In the genomic region with DNA sequence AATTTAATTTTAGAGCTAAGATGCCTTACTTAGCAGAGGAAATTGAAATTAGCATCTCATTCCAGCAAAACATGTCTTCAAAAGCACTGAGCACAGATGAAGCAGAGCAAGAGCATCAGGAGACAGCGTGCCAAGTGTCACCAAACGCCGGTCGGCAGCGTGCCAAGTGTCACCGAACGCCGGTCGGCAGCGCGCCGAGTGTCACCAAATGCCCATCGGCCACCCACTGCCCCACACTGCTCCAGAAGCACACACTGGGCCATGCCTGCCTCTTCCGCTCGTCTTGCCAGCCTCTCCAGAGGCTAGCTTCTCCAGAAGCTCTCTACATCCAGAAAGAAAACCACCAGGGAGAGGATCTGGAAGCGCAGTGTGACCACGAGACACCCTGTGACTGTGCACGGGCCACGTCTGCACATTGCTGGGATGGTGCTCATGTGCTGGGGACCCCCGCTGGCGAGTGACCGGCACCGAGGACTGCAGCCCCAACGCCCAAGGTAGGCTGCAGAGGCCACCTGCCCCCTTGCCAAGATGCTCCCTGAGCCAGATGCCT, we compare ENCODE assay signal across 25 cellular contexts.
"Had no signal": no experiment of that assay in that cellular context is flagged by ENCODE, and none has a peak within 500 bp of the region (broad histone marks: within the 10 kb centered on the region; RNA-seq: fewer than 3 reads in every experiment).

No MANE protein-coding gene starts in this region.

- H3K27me3 ChIP-seq: adrenal gland, SJCRH30 had no signal

- H3K27ac ChIP-seq: adrenal gland, SJCRH30, SK-N-MC had no signal

- H3K4me3 ChIP-seq: adrenal gland, SJCRH30, SK-N-MC had no signal

- ATAC-seq: activated CD8-positive, alpha-beta T cell treated with anti-CD3 and anti-CD28 coated beads for 36 hours; activated T-cell treated with anti-CD3 and anti-CD28 coated beads, Interleukin-2, amount 50 U/mL, for 72 hours; activated T-helper 17 cell treated with anti-CD3 and anti-CD28 coated beads, Interleukin-2, amount 50 U/mL, for 72 hours had no signal

- H3K36me3 Mint-ChIP-seq: activated naive CD8-positive, alpha-beta T cell treated with anti-CD3 and anti-CD28 coated beads, Interleukin-2, amount 10 ng/mL, durations not matched to agents 7 days and 5 days had no signal

- H3K4me1 ChIP-seq: SJCRH30 had no signal

- H3K9me3 ChIP-seq: adrenal gland, SJCRH30 had no signal

- H3K27ac Mint-ChIP-seq: activated CD4-positive, alpha-beta T cell treated with anti-CD3 and anti-CD28 coated beads, Interleukin-2, amount 10 ng/mL, durations not matched to agents 24 days and 14 days; activated CD8-positive, alpha-beta T cell treated with anti-CD3 and anti-CD28 coated beads for 36 hours; activated naive CD8-positive, alpha-beta T cell treated with anti-CD3 and anti-CD28 coated beads, Interleukin-2, amount 10 ng/mL, durations not matched to agents 7 days and 5 days; activated T-cell treated with anti-CD3 and anti-CD28 coated beads, Interleukin-2, amount 50 U/mL, for 72 hours; activated T-helper 17 cell treated with anti-CD3 and anti-CD28 coated beads, Interleukin-2, amount 50 U/mL, for 72 hours had no signal

- DNase-seq: activated CD4-positive, alpha-beta T cell treated with anti-CD3 and anti-CD28 coated beads, Interleukin-2, amount 10 ng/mL, durations not matched to agents 24 days and 14 days; activated CD4-positive, alpha-beta T cell treated with anti-CD3 and anti-CD28 coated beads, Interleukin-2, amount 50 U/mL, for 4 hours; activated CD8-positive, alpha-beta T cell treated with anti-CD3 and anti-CD28 coated beads for 36 hours; activated effector memory CD4-positive, alpha-beta T cell treated with anti-CD3 and anti-CD28 coated beads, Interleukin-2, amount 50 U/mL, for 16 hours; activated naive CD4-positive, alpha-beta T cell; activated naive CD4-positive, alpha-beta T cell treated with anti-CD3 and anti-CD28 coated beads, Interleukin-2, amount 50 U/mL, for 16 hours; activated naive CD8-positive, alpha-beta T cell treated with anti-CD3 and anti-CD28 coated beads, Interleukin-2, amount 10 ng/mL, durations not matched to agents 7 days and 5 days; activated T-cell treated with anti-CD3 and anti-CD28 coated beads, Interleukin-2, amount 50 U/mL, for 1 hour; activated T-cell treated with anti-CD3 and anti-CD28 coated beads, Interleukin-2, amount 50 U/mL, for 72 hours; adrenal gland; anterior cingulate cortex; caudate nucleus; cerebellar nuclear complex; Karpas-422; NCI-H1417 treated with DMSO at 0.1 percent for 48 hours; NCI-H1694; NCI-H1930; NCI-H2171; NCI-H526; NCI-H748 treated with DMSO at 0.1 percent for 48 hours; SJCRH30; T1000 had no signal

- H3K9me3 Mint-ChIP-seq: activated CD4-positive, alpha-beta T cell treated with anti-CD3 and anti-CD28 coated beads, Interleukin-2, amount 10 ng/mL, durations not matched to agents 24 days and 14 days; activated CD8-positive, alpha-beta T cell treated with anti-CD3 and anti-CD28 coated beads for 36 hours; activated naive CD8-positive, alpha-beta T cell treated with anti-CD3 and anti-CD28 coated beads, Interleukin-2, amount 10 ng/mL, durations not matched to agents 7 days and 5 days; activated T-cell treated with anti-CD3 and anti-CD28 coated beads, Interleukin-2, amount 50 U/mL, for 72 hours; activated T-helper 17 cell treated with anti-CD3 and anti-CD28 coated beads, Interleukin-2, amount 50 U/mL, for 72 hours; brain had no signal

- H3K4me1 Mint-ChIP-seq: activated CD4-positive, alpha-beta T cell treated with anti-CD3 and anti-CD28 coated beads, Interleukin-2, amount 10 ng/mL, durations not matched to agents 24 days and 14 days; activated naive CD8-positive, alpha-beta T cell treated with anti-CD3 and anti-CD28 coated beads, Interleukin-2, amount 10 ng/mL, durations not matched to agents 7 days and 5 days; brain had no signal

- H3K27me3 Mint-ChIP-seq: activated CD4-positive, alpha-beta T cell treated with anti-CD3 and anti-CD28 coated beads, Interleukin-2, amount 10 ng/mL, durations not matched to agents 24 days and 14 days; activated CD8-positive, alpha-beta T cell treated with anti-CD3 and anti-CD28 coated beads for 36 hours; activated naive CD8-positive, alpha-beta T cell treated with anti-CD3 and anti-CD28 coated beads, Interleukin-2, amount 10 ng/mL, durations not matched to agents 7 days and 5 days; activated T-helper 17 cell treated with anti-CD3 and anti-CD28 coated beads, Interleukin-2, amount 50 U/mL, for 72 hours had no signal

- H3K4me3 Mint-ChIP-seq: activated CD4-positive, alpha-beta T cell treated with anti-CD3 and anti-CD28 coated beads, Interleukin-2, amount 10 ng/mL, durations not matched to agents 24 days and 14 days; activated CD8-positive, alpha-beta T cell treated with anti-CD3 and anti-CD28 coated beads for 36 hours; activated naive CD8-positive, alpha-beta T cell treated with anti-CD3 and anti-CD28 coated beads, Interleukin-2, amount 10 ng/mL, durations not matched to agents 7 days and 5 days; activated T-cell treated with anti-CD3 and anti-CD28 coated beads, Interleukin-2, amount 50 U/mL, for 72 hours; activated T-helper 17 cell treated with anti-CD3 and anti-CD28 coated beads, Interleukin-2, amount 50 U/mL, for 72 hours; brain had no signal
